13 cellular contexts compared by ENCODE assay signal in genomic region chr13:98530236-98530635, GRCh38. TPM values are rescaled to one million over a fixed set of nuclear protein-coding genes. Genes with fewer than 3 reads are reported as not detected.
DNase-seq lines count a peak whose midpoint lies in the region; ATAC-seq and TF ChIP-seq lines count a peak whose summit lies in the region.
"Had no signal": no experiment of that assay in that cellular context is flagged by ENCODE, and none has a peak within 500 bp of the region (broad histone marks: within the 10 kb centered on the region; RNA-seq: fewer than 3 reads in every experiment).

No MANE protein-coding gene starts in this region.

- peak overlapping the region; percentile 67 for H3K27ac Mint-ChIP-seq in activated T-helper 1 cell treated with anti-CD3 and anti-CD28 coated beads, Interleukin-12 subunit alpha, Interleukin-12 subunit beta, Interleukin-2, Interleukin-4 antibody, amounts not matched to agents 30 ng/mL and 10 ng/mL and 1 ng/mL, durations not matched to agents 14 hours and 24 hours and 36 hours
- peak overlapping the region; percentile 30 for H3K27ac Mint-ChIP-seq in nephron progenitor cell

- peak overlapping the region; percentile 68 for H3K27ac ChIP-seq in cardiac muscle cell

- peaks cover 8% of the 10 kb centered on the region for H3K36me3 Mint-ChIP-seq in activated T-helper 1 cell treated with anti-CD3 and anti-CD28 coated beads, Interleukin-12 subunit alpha, Interleukin-12 subunit beta, Interleukin-2, Interleukin-4 antibody, amounts not matched to agents 30 ng/mL and 10 ng/mL and 1 ng/mL, durations not matched to agents 14 hours and 24 hours and 36 hours (ENCODE audit: low read depth)
- H3K36me3 Mint-ChIP-seq in nephron progenitor cell (ENCODE audit: low read depth): peaks cover 26% of the 10 kb centered on the region

- peaks cover 19% of the 10 kb centered on the region for H3K4me1 ChIP-seq in cardiac muscle cell (ENCODE audit: low read depth)

- no peak overlapping the region for H3K4me3 ChIP-seq in cardiac muscle cell

- no peaks in the 10 kb centered on the region for H3K9me3 ChIP-seq in cardiac muscle cell (ENCODE audit: low read depth)

- H3K36me3 ChIP-seq in cardiac muscle cell: no peaks in the 10 kb centered on the region

- no peaks in the 10 kb centered on the region for H3K27me3 Mint-ChIP-seq in activated T-helper 1 cell treated with anti-CD3 and anti-CD28 coated beads, Interleukin-12 subunit alpha, Interleukin-12 subunit beta, Interleukin-2, Interleukin-4 antibody, amounts not matched to agents 30 ng/mL and 10 ng/mL and 1 ng/mL, durations not matched to agents 14 hours and 24 hours and 36 hours (ENCODE audit: insufficient read depth)
- peaks cover 8% of the 10 kb centered on the region for H3K27me3 Mint-ChIP-seq in nephron progenitor cell (ENCODE audit: low read depth, poor library complexity)
- H3K27me3 Mint-ChIP-seq: B cell had no signal

- ATAC-seq in left cardiac atrium (no peak), esophagus mucosa (no peak), left lobe of liver (no peak)

- TF ChIP-seq CTCF in cardiac muscle cell (IDR thresholded peaks at IDR 0.05; ENCODE audit: low read depth, low read length): no peak
- no peak for TF ChIP-seq CTCF in nephron progenitor cell (IDR thresholded peaks at IDR 0.05)

- no peaks in the 10 kb centered on the region for H3K9me3 Mint-ChIP-seq in activated T-helper 1 cell treated with anti-CD3 and anti-CD28 coated beads, Interleukin-12 subunit alpha, Interleukin-12 subunit beta, Interleukin-2, Interleukin-4 antibody, amounts not matched to agents 30 ng/mL and 10 ng/mL and 1 ng/mL, durations not matched to agents 14 hours and 24 hours and 36 hours
- H3K9me3 Mint-ChIP-seq in nephron progenitor cell: no peaks in the 10 kb centered on the region

- intact Hi-C loops in left cardiac atrium (cut with DNase I): no loop called here
- intact Hi-C loops in activated T-helper 1 cell treated with anti-CD3 and anti-CD28 coated beads, Interleukin-12 subunit alpha, Interleukin-12 subunit beta, Interleukin-2, Interleukin-4 antibody, amounts not matched to agents 30 ng/mL and 10 ng/mL and 1 ng/mL, durations not matched to agents 14 hours and 24 hours and 36 hours (cut with micrococcal nuclease): no loop called here

- no peaks in the 10 kb centered on the region for H3K27me3 ChIP-seq in cardiac muscle cell

- H3K4me1 Mint-ChIP-seq in activated T-helper 1 cell treated with anti-CD3 and anti-CD28 coated beads, Interleukin-12 subunit alpha, Interleukin-12 subunit beta, Interleukin-2, Interleukin-4 antibody, amounts not matched to agents 30 ng/mL and 10 ng/mL and 1 ng/mL, durations not matched to agents 14 hours and 24 hours and 36 hours (ENCODE audit: low read depth): peaks cover 82% of the 10 kb centered on the region
- peaks cover 88% of the 10 kb centered on the region for H3K4me1 Mint-ChIP-seq in nephron progenitor cell

- H3K4me3 Mint-ChIP-seq in activated T-helper 1 cell treated with anti-CD3 and anti-CD28 coated beads, Interleukin-12 subunit alpha, Interleukin-12 subunit beta, Interleukin-2, Interleukin-4 antibody, amounts not matched to agents 30 ng/mL and 10 ng/mL and 1 ng/mL, durations not matched to agents 14 hours and 24 hours and 36 hours: no peak overlapping the region
- no peak overlapping the region for H3K4me3 Mint-ChIP-seq in nephron progenitor cell
- H3K4me3 Mint-ChIP-seq: B cell had no signal

- DNase-seq in cardiac muscle cell (ENCODE audit: low read depth in 1 of 2, low spot score in 1 of 2): no peak
- DNase-seq in left cardiac atrium: no peak
- no peak for DNase-seq in activated T-helper 1 cell treated with anti-CD3 and anti-CD28 coated beads, Interleukin-12 subunit alpha, Interleukin-12 subunit beta, Interleukin-2, Interleukin-4 antibody, amounts not matched to agents 30 ng/mL and 10 ng/mL and 1 ng/mL, durations not matched to agents 14 hours and 24 hours and 36 hours (ENCODE audit: low spot score)
- DNase-seq in nephron progenitor cell: no peak
- no peak for DNase-seq in NCI-H345 treated with DMSO at 0.1 percent for 48 hours (lab: John Stamatoyannopoulos, UW; ENCODE audit: unreplicated experiment)
- no peak for DNase-seq in left lobe of liver (ENCODE audit: low spot score)
- DNase-seq: DMS 273 treated with DMSO at 0.1 percent for 48 hours, NCI-H146, NCI-H2107, NCI-H226, NCI-H69 had no signal

RNA-seq across cellular contexts. Expression of gene STK24, which starts 46.7 kb away (rescaled TPM):
- 76.7 and 83.3 TPM in 2 replicates for total RNA-seq in cardiac muscle cell
- 98.0 and 114 TPM in 2 replicates for polyA plus RNA-seq in cardiac muscle cell
- 10 to 100 TPM; 57.6 to 62.2 TPM for total RNA-seq in left cardiac atrium
- total RNA-seq in activated T-helper 1 cell treated with anti-CD3 and anti-CD28 coated beads, Interleukin-12 subunit alpha, Interleukin-12 subunit beta, Interleukin-2, Interleukin-4 antibody, amounts not matched to agents 30 ng/mL and 10 ng/mL and 1 ng/mL, durations not matched to agents 14 hours and 24 hours and 36 hours: 135 and 139 TPM in 2 replicates
- total RNA-seq in esophagus mucosa: 139 TPM
- total RNA-seq in left lobe of liver: 17.0 TPM
